20 cellular contexts compared by ENCODE assay signal in the genomic region with DNA sequence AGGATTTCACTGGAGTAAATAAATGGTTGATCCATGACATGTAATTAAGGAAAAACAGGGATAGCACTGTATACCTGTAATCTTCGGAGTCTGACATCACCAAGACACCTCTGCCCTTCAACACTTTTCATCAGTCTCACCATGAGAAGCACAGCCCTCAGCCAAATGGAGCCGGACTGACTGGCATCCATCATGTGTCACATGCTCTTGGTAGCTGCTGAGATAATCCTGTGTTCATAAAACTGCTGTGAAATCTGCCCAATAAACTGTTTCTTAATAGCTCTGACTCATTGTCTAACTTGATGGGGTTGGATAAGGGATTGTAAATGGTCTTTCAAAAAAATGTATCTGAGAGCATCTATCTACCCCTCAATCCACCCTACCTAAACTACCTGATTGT. TPM values are rescaled to one million over a fixed set of nuclear protein-coding genes. Genes with fewer than 3 reads are reported as not detected.
DNase-seq lines count a peak whose midpoint lies in the region; ATAC-seq, FAIRE-seq and TF ChIP-seq lines count a peak whose summit lies in the region.
"Had no signal": no experiment of that assay in that cellular context is flagged by ENCODE, and none has a peak within 500 bp of the region (broad histone marks: within the 10 kb centered on the region; RNA-seq: fewer than 3 reads in every experiment).

No MANE protein-coding gene starts in this region.

- H3K9me3 Mint-ChIP-seq in activated CD4-positive, alpha-beta T cell treated with anti-CD3 and anti-CD28 coated beads for 36 hours (ENCODE audit: low read depth) = no peaks in the 10 kb centered on the region
- H3K9me3 Mint-ChIP-seq: CD14-positive monocyte had no signal

- H3K4me3 Mint-ChIP-seq in activated CD4-positive, alpha-beta T cell treated with anti-CD3 and anti-CD28 coated beads for 36 hours = no peak overlapping the region
- H3K4me3 Mint-ChIP-seq: CD14-positive monocyte had no signal

- ATAC-seq in GM19035 (IDR thresholded peaks at IDR 0.05; ENCODE audit: unreplicated experiment) = no peak
- no peak for ATAC-seq in activated CD4-positive, alpha-beta T cell treated with anti-CD3 and anti-CD28 coated beads for 36 hours
- ATAC-seq: HepG2 had no signal

- no peaks in the 10 kb centered on the region for H3K4me1 Mint-ChIP-seq in activated CD4-positive, alpha-beta T cell treated with anti-CD3 and anti-CD28 coated beads for 36 hours
- H3K4me1 Mint-ChIP-seq: CD14-positive monocyte had no signal

- no peak overlapping the region for H3K4me3 ChIP-seq in fibroblast of mammary gland (ENCODE audit: control insufficient read depth, low read depth, low read length)
- H3K4me3 ChIP-seq: HAP-1 had no signal

- no peak overlapping the region for H3K27ac Mint-ChIP-seq in activated CD4-positive, alpha-beta T cell treated with anti-CD3 and anti-CD28 coated beads for 36 hours
- H3K27ac Mint-ChIP-seq: CD14-positive monocyte had no signal

- FAIRE-seq in urothelium cell line (lab: Jason Lieb, UNC) = peak; percentile 71
- FAIRE-seq: HepG2, RCC 7860 had no signal

- CTCF ChIA-PET in activated CD4-positive, alpha-beta T cell treated with anti-CD3 and anti-CD28 coated beads for 36 hours (lab: Charles Lee) = no interaction called here

- DNase-seq in H4 (ENCODE audit: low spot score) (peak; percentile 5), M059J (ENCODE audit: low read depth) (peak; percentile 14), fibroblast of mammary gland (ENCODE audit: low read depth) (peak; percentile 6), urothelium cell line (ENCODE audit: low spot score) (no peak), NCI-H2196 (lab: John Stamatoyannopoulos, UW; ENCODE audit: unreplicated experiment) (no peak)
- DNase-seq in activated CD4-positive, alpha-beta T cell treated with anti-CD3 and anti-CD28 coated beads for 36 hours = no peak
- DNase-seq: AML-193; DMS79; KG1; NCI-H1436 treated with DMSO at 0.1 percent for 48 hours; NCI-H2081; NCI-H2171 treated with DMSO at 0.1 percent for 48 hours; NCI-H748 treated with DMSO at 0.1 percent for 48 hours; NK-92 treated with Interleukin-12 subunit alpha and Interleukin-12 subunit beta, amount 100 ng/mL, for 24 hours; Right ventricle myocardium superior had no signal

- H3K27me3 Mint-ChIP-seq in activated CD4-positive, alpha-beta T cell treated with anti-CD3 and anti-CD28 coated beads for 36 hours = peaks cover 1% of the 10 kb centered on the region

- POLR2A ChIA-PET in activated CD4-positive, alpha-beta T cell treated with anti-CD3 and anti-CD28 coated beads for 36 hours (lab: Charles Lee) = no interaction called here

- intact Hi-C loops in activated CD4-positive, alpha-beta T cell treated with anti-CD3 and anti-CD28 coated beads for 36 hours (cut with DNase I, micrococcal nuclease) = no loop called here

- no peak for TF ChIP-seq CTCF in fibroblast of mammary gland (conservative IDR thresholded peaks at IDR 0.05; ENCODE audit: control insufficient read depth, insufficient read depth, low read depth, low read length)

- H3K36me3 Mint-ChIP-seq in activated CD4-positive, alpha-beta T cell treated with anti-CD3 and anti-CD28 coated beads for 36 hours (ENCODE audit: low read depth) = no peaks in the 10 kb centered on the region
- H3K36me3 Mint-ChIP-seq: CD14-positive monocyte had no signal

RNA-seq across cellular contexts. Expression of a gene that starts 33.6 kb away (rescaled TPM):
- total RNA-seq in H4 (2014; rRNA removed; shearing (Covaris generic)) = 0.68 and 2.3 TPM in 2 replicates
- 0.02 TPM in 1 of 2 replicates, not detected in the other for total RNA-seq in M059J (2014; rRNA removed; shearing (Covaris generic))
- not detected for total RNA-seq in activated CD4-positive, alpha-beta T cell treated with anti-CD3 and anti-CD28 coated beads for 36 hours
- total RNA-seq: HepG2, Right ventricle myocardium superior had no signal

Comparison
In these comparisons a context has a peak if more than half of its experiments do, and no peak if none do; other contexts are left out.
1. DNase-seq: peak in H4 (single experiment), M059J (single experiment) and fibroblast of mammary gland (single experiment); none in urothelium cell line (single experiment), NCI-H2196 (single experiment) and activated CD4-positive, alpha-beta T cell treated with anti-CD3 and anti-CD28 coated beads for 36 hours (single experiment).